In the genomic region with DNA sequence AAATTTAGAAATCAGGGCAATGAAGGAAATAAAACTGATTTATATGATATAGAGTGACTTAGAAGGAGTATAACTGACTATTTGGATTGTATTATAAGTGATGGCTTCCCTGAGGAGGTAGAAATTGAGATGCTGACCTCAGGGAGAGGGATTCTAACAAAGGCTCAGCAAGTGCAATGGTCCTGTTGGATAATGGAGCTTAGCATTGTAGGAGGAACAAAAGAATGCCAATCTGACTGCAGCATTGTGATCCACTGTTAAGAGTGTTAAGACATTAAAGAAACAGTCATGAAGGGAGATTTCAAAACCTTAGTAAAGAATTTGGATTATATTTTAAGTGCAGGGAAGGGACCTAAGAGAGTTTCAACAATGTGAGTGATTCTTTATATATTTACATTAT, we compare ENCODE assay signal across 22 cellular contexts.
"Had no signal": no experiment of that assay in that cellular context is flagged by ENCODE, and none has a peak within 500 bp of the region (broad histone marks: within the 10 kb centered on the region; RNA-seq: fewer than 3 reads in every experiment).

No MANE protein-coding gene starts in this region.

- H3K4me3 ChIP-seq: esophagus muscularis mucosa, gastrocnemius medialis, heart right ventricle, left ventricle myocardium inferior, lung, psoas muscle, spleen, tibial artery, upper lobe of left lung, uterus had no signal

- H3K9me3 ChIP-seq: esophagus muscularis mucosa, gastrocnemius medialis, left ventricle myocardium inferior, neutrophil, psoas muscle, tibial artery, upper lobe of left lung, uterus had no signal

- H3K27me3 ChIP-seq: esophagus muscularis mucosa, gastrocnemius medialis, heart right ventricle, neutrophil, spleen, tibial artery, upper lobe of left lung, uterus had no signal

- DNase-seq: effector memory CD4-positive, alpha-beta T cell; gastrocnemius medialis; heart right ventricle; hypothalamus; kidney; left cardiac atrium; left ventricle myocardium inferior; mesenchymal stem cell; midbrain; psoas muscle; retina; spleen; stimulated activated CD4-positive, alpha-beta T cell treated with anti-CD3 and anti-CD28 coated beads, Interleukin-15, amount 100 ng/mL, for 24 hours; stimulated activated CD4-positive, alpha-beta T cell treated with anti-CD3 and anti-CD28 coated beads, Interleukin-1b, Interleukin-23, amount 100 ng/mL, for 48 hours; stimulated activated CD4-positive, alpha-beta T cell treated with anti-CD3 and anti-CD28 coated beads, Interleukin-4, amount 100 ng/mL, for 24 hours; tibial artery; upper lobe of left lung; uterus had no signal

- H3K27ac ChIP-seq: epithelial cell of prostate, esophagus muscularis mucosa, gastrocnemius medialis, heart right ventricle, left ventricle myocardium inferior, neutrophil, psoas muscle, spleen, tibial artery, upper lobe of left lung, uterus had no signal

- H3K4me1 ChIP-seq: esophagus muscularis mucosa, gastrocnemius medialis, left ventricle myocardium inferior, psoas muscle, spleen, tibial artery, upper lobe of left lung, uterus had no signal

- H3K36me3 ChIP-seq: esophagus muscularis mucosa, gastrocnemius medialis, heart right ventricle, left ventricle myocardium inferior, neutrophil, spleen, tibial artery, upper lobe of left lung, uterus had no signal
